1 cellular context compared by ENCODE assay signal in genomic region chr3:64489361-64490044, GRCh38.
TF ChIP-seq lines count a peak whose summit lies in the region.

No MANE protein-coding gene starts in this region.

TF ChIP-seq in HepG2, 621 proteins besides CTCF, POLR2A, EP300 and RAD21 (continued from another document):
- TF ChIP-seq, protein P1, sequence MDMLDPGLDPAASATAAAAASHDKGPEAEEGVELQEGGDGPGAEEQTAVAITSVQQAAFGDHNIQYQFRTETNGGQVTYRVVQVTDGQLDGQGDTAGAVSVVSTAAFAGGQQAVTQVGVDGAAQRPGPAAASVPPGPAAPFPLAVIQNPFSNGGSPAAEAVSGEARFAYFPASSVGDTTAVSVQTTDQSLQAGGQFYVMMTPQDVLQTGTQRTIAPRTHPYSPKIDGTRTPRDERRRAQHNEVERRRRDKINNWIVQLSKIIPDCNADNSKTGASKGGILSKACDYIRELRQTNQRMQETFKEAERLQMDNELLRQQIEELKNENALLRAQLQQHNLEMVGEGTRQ (IDR thresholded peaks at IDR 0.05; ENCODE audit: low read depth, low read length), result peak; percentile 44; the same call in 1 of the 2 replicates
- TF ChIP-seq, protein P1 (CRISPR knock-in tag; IDR thresholded peaks at IDR 0.05; ENCODE audit: borderline replicate concordance), result peak; percentile 59; the same call in 1 of the 2 replicates
- TF ChIP-seq, protein P2, sequence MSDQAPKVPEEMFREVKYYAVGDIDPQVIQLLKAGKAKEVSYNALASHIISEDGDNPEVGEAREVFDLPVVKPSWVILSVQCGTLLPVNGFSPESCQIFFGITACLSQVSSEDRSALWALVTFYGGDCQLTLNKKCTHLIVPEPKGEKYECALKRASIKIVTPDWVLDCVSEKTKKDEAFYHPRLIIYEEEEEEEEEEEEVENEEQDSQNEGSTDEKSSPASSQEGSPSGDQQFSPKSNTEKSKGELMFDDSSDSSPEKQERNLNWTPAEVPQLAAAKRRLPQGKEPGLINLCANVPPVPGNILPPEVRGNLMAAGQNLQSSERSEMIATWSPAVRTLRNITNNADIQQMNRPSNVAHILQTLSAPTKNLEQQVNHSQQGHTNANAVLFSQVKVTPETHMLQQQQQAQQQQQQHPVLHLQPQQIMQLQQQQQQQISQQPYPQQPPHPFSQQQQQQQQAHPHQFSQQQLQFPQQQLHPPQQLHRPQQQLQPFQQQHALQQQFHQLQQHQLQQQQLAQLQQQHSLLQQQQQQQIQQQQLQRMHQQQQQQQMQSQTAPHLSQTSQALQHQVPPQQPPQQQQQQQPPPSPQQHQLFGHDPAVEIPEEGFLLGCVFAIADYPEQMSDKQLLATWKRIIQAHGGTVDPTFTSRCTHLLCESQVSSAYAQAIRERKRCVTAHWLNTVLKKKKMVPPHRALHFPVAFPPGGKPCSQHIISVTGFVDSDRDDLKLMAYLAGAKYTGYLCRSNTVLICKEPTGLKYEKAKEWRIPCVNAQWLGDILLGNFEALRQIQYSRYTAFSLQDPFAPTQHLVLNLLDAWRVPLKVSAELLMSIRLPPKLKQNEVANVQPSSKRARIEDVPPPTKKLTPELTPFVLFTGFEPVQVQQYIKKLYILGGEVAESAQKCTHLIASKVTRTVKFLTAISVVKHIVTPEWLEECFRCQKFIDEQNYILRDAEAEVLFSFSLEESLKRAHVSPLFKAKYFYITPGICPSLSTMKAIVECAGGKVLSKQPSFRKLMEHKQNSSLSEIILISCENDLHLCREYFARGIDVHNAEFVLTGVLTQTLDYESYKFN (CRISPR knock-in tag; conservative IDR thresholded peaks at IDR 0.05), result no peak
- peak; percentile 36; the same call in 1 of the 2 replicates for TF ChIP-seq ZSCAN25 (CRISPR knock-in tag; IDR thresholded peaks at IDR 0.05)
